Comparison of ENCODE assay signal across 12 cellular contexts in the genomic region with DNA sequence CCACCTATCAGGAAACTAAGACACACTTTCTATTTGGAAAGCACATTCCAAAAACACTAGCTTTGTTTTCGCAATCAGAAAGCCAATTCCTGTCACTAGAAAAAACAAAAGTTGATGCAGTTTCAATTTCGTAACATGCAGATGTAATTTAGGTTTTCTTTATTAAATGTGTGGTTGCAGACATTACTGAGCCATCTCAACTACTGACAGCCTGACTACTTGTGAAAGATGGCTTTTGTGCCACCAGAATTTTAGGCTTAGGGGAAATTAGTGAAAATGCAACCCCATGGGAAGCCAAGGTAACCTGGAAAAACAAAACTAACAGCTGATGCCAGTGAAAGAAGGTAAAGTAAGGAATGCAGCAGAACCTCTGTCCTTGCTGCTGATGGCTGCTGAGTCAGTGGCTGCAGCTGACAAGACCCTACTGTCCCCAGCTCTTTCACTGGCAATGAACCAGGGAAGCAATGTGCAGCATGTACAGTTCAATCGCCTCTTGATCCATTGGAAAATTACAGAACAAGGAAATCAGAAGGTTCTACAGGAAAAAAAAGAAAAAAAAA. TPM values are rescaled to one million over a fixed set of nuclear protein-coding genes. Genes with fewer than 3 reads are reported as not detected.
A peak's percentile ranks its signal among the peaks of the same experiment; 100 is the strongest.
DNase-seq lines count a peak whose midpoint lies in the region; TF ChIP-seq lines count a peak whose summit lies in the region.
"Had no signal": no experiment of that assay in that cellular context is flagged by ENCODE, and none has a peak within 500 bp of the region (broad histone marks: within the 10 kb centered on the region; RNA-seq: fewer than 3 reads in every experiment).

No MANE protein-coding gene starts in this region.

- H3K9ac ChIP-seq in colonic mucosa (ENCODE audit: low read depth in 2 of 2, low read length in 2 of 2) (no peak overlapping the region), mesendoderm (ENCODE audit: low read length) (no peak overlapping the region)

- TF ChIP-seq CTCF in colonic mucosa (IDR thresholded peaks at IDR 0.05): no peak

- H4K5ac ChIP-seq in mesendoderm (ENCODE audit: low read length): no peak overlapping the region

- H3K79me1 ChIP-seq in mesendoderm (ENCODE audit: low read length): peaks cover 1% of the 10 kb centered on the region

- H3K4me2 ChIP-seq in mesendoderm (ENCODE audit: low read length): no peak overlapping the region

- no peak overlapping the region for H3K4ac ChIP-seq in mesendoderm (ENCODE audit: low read depth, low read length)

- H2BK15ac ChIP-seq in mesendoderm (replicated peaks; ENCODE audit: low read depth): no peak overlapping the region

- WGBS in mesendoderm (ENCODE audit: extremely low coverage, insufficient coverage, low lambda C conversion rate): no CpG with 5 or more reads among the region's 3 CpGs

- H3K56ac ChIP-seq in mesendoderm (ENCODE audit: low read length): no peak overlapping the region

- intact Hi-C loops in colonic mucosa (cut with DNase I): no loop called here

- no peak overlapping the region for H3K18ac ChIP-seq in mesendoderm (ENCODE audit: low read length)

- H3K79me2 ChIP-seq in mesendoderm (ENCODE audit: control insufficient read depth, insufficient read depth, low read length): no peaks in the 10 kb centered on the region

- H3K36me3 ChIP-seq in colonic mucosa: no peaks in the 10 kb centered on the region
- H3K36me3 ChIP-seq in mesendoderm (ENCODE audit: control insufficient read depth, insufficient read depth, low read length): no peaks in the 10 kb centered on the region

- no peak overlapping the region for H2BK5ac ChIP-seq in mesendoderm (ENCODE audit: low read length)

- DNase-seq in Ammon's horn (ENCODE audit: low spot score): peak; percentile 72
- peak; percentile 41 for DNase-seq in NCI-H226
- DNase-seq in colonic mucosa: no peak
- DNase-seq in mesendoderm: peak; percentile 82
- no peak for DNase-seq in DMS 273 treated with DMSO at 0.1 percent for 48 hours (lab: John Stamatoyannopoulos, UW)
- no peak for DNase-seq in NCI-H1436 treated with DMSO at 0.1 percent for 48 hours (lab: John Stamatoyannopoulos, UW)
- DNase-seq in activated gamma-delta T cell (lab: John Stamatoyannopoulos, UW): no peak
- no peak for DNase-seq in KG1 (lab: John Stamatoyannopoulos, UW)
- DNase-seq: effector memory CD4-positive, alpha-beta T cell; NCI-H1436; SJCRH30; stimulated activated CD4-positive, alpha-beta T cell treated with anti-CD3 and anti-CD28 coated beads, Interleukin-4, amount 100 ng/mL, for 4 hours had no signal

- H4K8ac ChIP-seq in mesendoderm (ENCODE audit: low read depth, low read length): no peak overlapping the region

- H2BK120ac ChIP-seq in mesendoderm (ENCODE audit: low read depth, low read length): no peak overlapping the region

- no peaks in the 10 kb centered on the region for H3K27me3 ChIP-seq in colonic mucosa
- H3K27me3 ChIP-seq in mesendoderm (ENCODE audit: insufficient read depth, low read length, poor library complexity): no peaks in the 10 kb centered on the region
- H3K27me3 ChIP-seq: SJCRH30 had no signal

- H3K27ac ChIP-seq in colonic mucosa (peak overlapping the region; percentile 60), mesendoderm (ENCODE audit: low read depth, low read length) (no peak overlapping the region)

- no peak overlapping the region for H2AK5ac ChIP-seq in mesendoderm (ENCODE audit: low read length)

- H3K4me1 ChIP-seq in colonic mucosa (peaks cover 4% of the 10 kb centered on the region), mesendoderm (ENCODE audit: control insufficient read depth, low read depth, low read length) (peaks cover 6% of the 10 kb centered on the region)

- H3K4me3 ChIP-seq in colonic mucosa: no peak overlapping the region
- no peak overlapping the region for H3K4me3 ChIP-seq in mesendoderm (ENCODE audit: low read length)
- H3K4me3 ChIP-seq: SJCRH30 had no signal

- no peaks in the 10 kb centered on the region for H3K9me3 ChIP-seq in colonic mucosa
- H3K9me3 ChIP-seq: SJCRH30 had no signal

- no peak overlapping the region for H3K23ac ChIP-seq in mesendoderm (ENCODE audit: low read length)

RNA-seq across cellular contexts. Expression of gene FEZ2, which starts 34.9 kb away (rescaled TPM):
- 10 to 100 TPM; 34.3 to 50.0 TPM for total RNA-seq in colonic mucosa
- polyA plus RNA-seq in mesendoderm (2013, experiment 1 of 2): 22.8 TPM
- polyA plus RNA-seq in mesendoderm (2013, experiment 2 of 2): 23.2 TPM

Comparison
In these comparisons a context has a peak if more than half of its experiments do, and no peak if none do; other contexts are left out.
1. DNase-seq: peak in Ammon's horn (single experiment), NCI-H226 (single experiment) and mesendoderm (single experiment); none in colonic mucosa (single experiment), DMS 273 treated with DMSO at 0.1 percent for 48 hours (single experiment), NCI-H1436 treated with DMSO at 0.1 percent for 48 hours (single experiment), activated gamma-delta T cell (single experiment) and KG1 (single experiment).